Comparison of ENCODE assay signal across 3 cellular contexts in the genomic region with DNA sequence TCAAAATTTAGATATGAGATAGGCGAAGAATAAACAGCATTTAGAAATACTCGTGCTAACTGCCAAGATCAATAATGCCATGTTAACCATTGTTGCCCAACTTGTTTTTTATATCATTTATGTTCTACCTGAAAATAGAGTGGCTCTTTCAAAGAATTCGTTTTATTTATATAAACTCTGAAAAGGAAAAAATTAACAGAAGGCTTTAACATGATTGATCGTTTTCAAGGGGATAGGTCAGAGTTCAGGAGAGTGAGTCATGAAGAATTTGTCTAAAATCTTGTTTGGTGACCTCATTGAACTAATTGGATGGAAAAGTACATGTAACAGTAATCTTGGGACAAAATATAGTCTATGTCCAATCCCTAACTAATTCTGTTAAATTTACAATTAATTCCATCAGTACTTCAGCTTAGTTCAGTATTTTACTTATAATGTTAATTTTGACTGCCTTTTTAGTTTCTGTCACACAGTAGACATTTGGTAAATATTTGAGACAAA.
TF ChIP-seq lines count a peak whose summit lies in the region.

No MANE protein-coding gene starts in this region.

TF ChIP-seq in IMR-90, 13 proteins besides CTCF, POLR2A, EP300 and RAD21:
- TF ChIP-seq CEBPB (IDR thresholded peaks at IDR 0.05; ENCODE audit: low read depth, low read length), result no peak
- TF ChIP-seq BHLHE40 (IDR thresholded peaks at IDR 0.05; ENCODE audit: low read depth, low read length), result no peak
- TF ChIP-seq CHD1 (IDR thresholded peaks at IDR 0.05; ENCODE audit: low read depth, low read length), result no peak
- TF ChIP-seq, protein P1, sequence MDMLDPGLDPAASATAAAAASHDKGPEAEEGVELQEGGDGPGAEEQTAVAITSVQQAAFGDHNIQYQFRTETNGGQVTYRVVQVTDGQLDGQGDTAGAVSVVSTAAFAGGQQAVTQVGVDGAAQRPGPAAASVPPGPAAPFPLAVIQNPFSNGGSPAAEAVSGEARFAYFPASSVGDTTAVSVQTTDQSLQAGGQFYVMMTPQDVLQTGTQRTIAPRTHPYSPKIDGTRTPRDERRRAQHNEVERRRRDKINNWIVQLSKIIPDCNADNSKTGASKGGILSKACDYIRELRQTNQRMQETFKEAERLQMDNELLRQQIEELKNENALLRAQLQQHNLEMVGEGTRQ (IDR thresholded peaks at IDR 0.05; ENCODE audit: low read depth, low read length), result no peak
- TF ChIP-seq MAZ (IDR thresholded peaks at IDR 0.05; ENCODE audit: borderline replicate concordance, low read depth, low read length), result no peak
- TF ChIP-seq NFE2L2 (IDR thresholded peaks at IDR 0.05; ENCODE audit: low read depth, low read length), result no peak
- TF ChIP-seq SMC3 (IDR thresholded peaks at IDR 0.05; ENCODE audit: low read depth, low read length), result no peak
- no peak for TF ChIP-seq MXI1 (IDR thresholded peaks at IDR 0.05; ENCODE audit: borderline replicate concordance, low read depth, low read length)
- no peak for TF ChIP-seq RFX5 (IDR thresholded peaks at IDR 0.05; ENCODE audit: low read depth, low read length)
- no peak for TF ChIP-seq MAFK (IDR thresholded peaks at IDR 0.05; ENCODE audit: low read depth, low read length)
- no peak for TF ChIP-seq FOS (IDR thresholded peaks at IDR 0.05; ENCODE audit: low read depth, low read length)
- no peak for TF ChIP-seq RCOR1 (IDR thresholded peaks at IDR 0.05; ENCODE audit: insufficient replicate concordance, low read length)
- TF ChIP-seq ELK1 (IDR thresholded peaks at IDR 0.05; ENCODE audit: borderline replicate concordance, low read depth, low read length), result no peak
TF ChIP-seq in IMR-90: peak in this region for 0.

TF ChIP-seq in endothelial cell of umbilical vein, 7 proteins besides CTCF, POLR2A, EP300 and RAD21:
- TF ChIP-seq JUN (IDR thresholded peaks at IDR 0.05; ENCODE audit: borderline replicate concordance, insufficient read depth, insufficient read length, low read depth), result peak; percentile 32
- no peak for TF ChIP-seq FOS (IDR thresholded peaks at IDR 0.05; ENCODE audit: borderline replicate concordance, insufficient read depth, low read length)

TF ChIP-seq in GM12891, 5 proteins besides CTCF, POLR2A, EP300 and RAD21:
- no peak for TF ChIP-seq SPI1 (IDR thresholded peaks at IDR 0.05; ENCODE audit: low read depth, low read length)
- no peak for TF ChIP-seq POLR2AphosphoS5 (IDR thresholded peaks at IDR 0.05; ENCODE audit: low read depth, low read length)
- TF ChIP-seq POU2F2 (IDR thresholded peaks at IDR 0.05; ENCODE audit: low read depth, low read length), result no peak
- no peak for TF ChIP-seq TAF1 (IDR thresholded peaks at IDR 0.05; ENCODE audit: low read depth, low read length)
- TF ChIP-seq PAX5 (IDR thresholded peaks at IDR 0.05; ENCODE audit: insufficient read depth, low read length, severe bottlenecking), result no peak
TF ChIP-seq in GM12891: peak in this region for 0.
